In genomic region chr12:122974892-122975789, GRCh38 we compare ENCODE assay signal across 1 cellular context.
TF ChIP-seq lines count a peak whose summit lies in the region.

OGFOD2 (plus strand) TSS chr12:122975244; CDS start chr12:122975252, 8 bp downstream.

TF ChIP-seq in HepG2, 621 proteins besides CTCF, POLR2A, EP300 and RAD21 (continued from another document and continues in another):
- TF ChIP-seq ZNF746 (CRISPR knock-in tag; IDR thresholded peaks at IDR 0.05) (no peak), ZNF143 (CRISPR knock-in tag; IDR thresholded peaks at IDR 0.05) (no peak), MATR3 (CRISPR knock-in tag; IDR thresholded peaks at IDR 0.05) (no peak), ZNF362 (CRISPR knock-in tag; IDR thresholded peaks at IDR 0.05; ENCODE audit: borderline replicate concordance) (no peak), GATAD2A (CRISPR knock-in tag; IDR thresholded peaks at IDR 0.05) (no peak), DMAP1 (CRISPR knock-in tag; IDR thresholded peaks at IDR 0.05) (0 out of 2 replicates have a peak, but pooled peaks have one; percentile 64), ZNF597 (CRISPR knock-in tag; IDR thresholded peaks at IDR 0.05) (no peak), RFX3 (CRISPR knock-in tag; IDR thresholded peaks at IDR 0.05) (peak; percentile 32; the same call in 1 of the 2 replicates), NFYB (CRISPR knock-in tag; IDR thresholded peaks at IDR 0.05) (no peak), ZKSCAN1 (IDR thresholded peaks at IDR 0.05; ENCODE audit: low read length) (no peak), ZNF280B (CRISPR knock-in tag; IDR thresholded peaks at IDR 0.05; ENCODE audit: borderline replicate concordance) (no peak; the same call in 1 of the 2 replicates), SMC3 (IDR thresholded peaks at IDR 0.05; ENCODE audit: low read length) (no peak), RBM22 (optimal IDR thresholded peaks at IDR 0.05; ENCODE audit: low read length) (no peak), POLR2G (IDR thresholded peaks at IDR 0.05; ENCODE audit: low read depth, low read length) (peak; percentile 73), ZNF343 (CRISPR knock-in tag; IDR thresholded peaks at IDR 0.05) (no peak), HNF4A (CRISPR knock-in tag; IDR thresholded peaks at IDR 0.05) (no peak), ZBTB10 (CRISPR knock-in tag; IDR thresholded peaks at IDR 0.05; ENCODE audit: borderline replicate concordance) (no peak), CREM (IDR thresholded peaks at IDR 0.05) (no peak; the same call in 1 of the 2 replicates), CREM (CRISPR knock-in tag; IDR thresholded peaks at IDR 0.05) (no peak), PITX1 (CRISPR knock-in tag; IDR thresholded peaks at IDR 0.05) (no peak; the same call in 1 of the 2 replicates), U2AF1 (optimal IDR thresholded peaks at IDR 0.05; ENCODE audit: low read depth, low read length) (no peak), ZNF180 (CRISPR knock-in tag; IDR thresholded peaks at IDR 0.05; ENCODE audit: borderline replicate concordance, low read depth) (no peak), CERS6 (CRISPR knock-in tag; IDR thresholded peaks at IDR 0.05) (no peak), ZNF275 (CRISPR knock-in tag; IDR thresholded peaks at IDR 0.05; ENCODE audit: borderline replicate concordance) (peak; percentile 25; the same call in 1 of the 2 replicates), ZBTB14 (CRISPR knock-in tag; IDR thresholded peaks at IDR 0.05) (no peak), ZNF281 (CRISPR knock-in tag; IDR thresholded peaks at IDR 0.05; ENCODE audit: borderline replicate concordance) (no peak), SRY (CRISPR knock-in tag; IDR thresholded peaks at IDR 0.05) (peak; percentile 48; the same call in 1 of the 2 replicates), NFIB (CRISPR knock-in tag; IDR thresholded peaks at IDR 0.05; ENCODE audit: borderline replicate concordance) (no peak), ZBTB8A (CRISPR knock-in tag; IDR thresholded peaks at IDR 0.05; ENCODE audit: borderline replicate concordance, low read depth) (no peak), HHEX (CRISPR knock-in tag; IDR thresholded peaks at IDR 0.05) (no peak), HNRNPL (IDR thresholded peaks at IDR 0.05; ENCODE audit: low read depth, low read length) (0 out of 2 replicates have a peak, but pooled peaks have one; percentile 19), ZNF710 (CRISPR knock-in tag; IDR thresholded peaks at IDR 0.05; ENCODE audit: borderline replicate concordance) (no peak), ZNF10 (CRISPR knock-in tag; IDR thresholded peaks at IDR 0.05; ENCODE audit: borderline replicate concordance, low read depth) (no peak), ZNF646 (CRISPR knock-in tag; IDR thresholded peaks at IDR 0.05) (no peak), THAP8 (CRISPR knock-in tag; IDR thresholded peaks at IDR 0.05; ENCODE audit: borderline replicate concordance) (no peak), HIVEP1 (CRISPR knock-in tag; IDR thresholded peaks at IDR 0.05) (0 out of 2 replicates have a peak, but pooled peaks have one; percentile 48)
